22 cellular contexts compared by ENCODE assay signal in genomic region chr2:73890301-73891092, GRCh38. TPM values are rescaled to one million over a fixed set of nuclear protein-coding genes. Genes with fewer than 3 reads are reported as not detected.
DNase-seq lines count a peak whose midpoint lies in the region; ATAC-seq and TF ChIP-seq lines count a peak whose summit lies in the region.
"Had no signal": no experiment of that assay in that cellular context is flagged by ENCODE, and none has a peak within 500 bp of the region (broad histone marks: within the 10 kb centered on the region; RNA-seq: fewer than 3 reads in every experiment).

No MANE protein-coding gene starts in this region.

- in situ Hi-C loops in IMR-90 (cut with MboI; ENCODE audit: low sequenced_read_pairs), result no loop called here

- peaks cover 27% of the 10 kb centered on the region for H3K9me1 ChIP-seq in IMR-90 (ENCODE audit: insufficient read depth, low read length)

- 0 out of 3 replicates have a peak overlapping the region, but pooled peaks have one; percentile 87 for H2BK15ac ChIP-seq in IMR-90 (ENCODE audit: low read depth, low read length)

- peak overlapping the region in 1 of 2 experiments; percentile 32; a peak in 2 of 4 replicates for H4K8ac ChIP-seq in IMR-90 (ENCODE audit: low read depth in 2 of 2, low read length in 2 of 2)

- H2AK5ac ChIP-seq in IMR-90 (ENCODE audit: low read depth, low read length), result peak overlapping the region; percentile 88

- peaks cover 26% of the 10 kb centered on the region for H3K4me1 ChIP-seq in IMR-90 (ENCODE audit: control insufficient read depth, insufficient read depth, low read length)
- H3K4me1 ChIP-seq in esophagus (ENCODE audit: control insufficient read depth in 2 of 2, insufficient read depth in 2 of 2, low read length in 1 of 2), result no peaks in the 10 kb centered on the region
- peaks cover 21% of the 10 kb centered on the region for H3K4me1 ChIP-seq in rectal smooth muscle tissue (ENCODE audit: control insufficient read depth, insufficient read depth, low read length)

- H3K23ac ChIP-seq in IMR-90 (ENCODE audit: low read depth, low read length), result no peak overlapping the region

- no CpG with 5 or more reads among the region's 9 CpGs for WGBS in IMR-90 (ENCODE audit: extremely low coverage in 2 of 2, insufficient read length in 1 of 2), 2 experiments
- WGBS in esophagus, 2 donors, result 65 to 69% methylated on average over 9 of the region's 9 CpGs

- H3K9ac ChIP-seq in IMR-90 (ENCODE audit: low read depth, low read length) (no peak overlapping the region), rectal smooth muscle tissue (ENCODE audit: low read length) (no peak overlapping the region)

- peak overlapping the region; percentile 2; the same call in 1 of the 2 replicates for H3K27ac ChIP-seq in IMR-90 (ENCODE audit: insufficient read depth, low read length)
- H3K27ac ChIP-seq in esophagus (ENCODE audit: low read depth in 2 of 2, low read length in 1 of 2), result peak overlapping the region; percentile 35 to 53
- peak overlapping the region; percentile 99 for H3K27ac ChIP-seq in rectal smooth muscle tissue (ENCODE audit: low read depth, low read length)

- H3K9me3 ChIP-seq in IMR-90 (ENCODE audit: control insufficient read depth, insufficient read depth, low read length) (no peaks in the 10 kb centered on the region), esophagus (ENCODE audit: control insufficient read depth in 2 of 2, insufficient read depth in 1 of 2, low read depth in 1 of 2, low read length in 1 of 2) (no peaks in the 10 kb centered on the region)

- DNase-seq in COLO829 (ENCODE audit: low spot score) (peak; percentile 13), IMR-90 (peak; percentile 67), DMS114 treated with DMSO at 0.1 percent for 48 hours (lab: John Stamatoyannopoulos, UW; ENCODE audit: unreplicated experiment) (no peak), RPMI8226 (no peak)
- DNase-seq: activated naive CD8-positive, alpha-beta T cell treated with anti-CD3 and anti-CD28 coated beads, Interleukin-2, amount 10 ng/mL, durations not matched to agents 7 days and 5 days; CD8-positive, alpha-beta T cell; EL; H9; left cardiac atrium; NCI-H146; NCI-H82; OCI-M1; stimulated activated CD4-positive, alpha-beta T cell treated with anti-CD3 and anti-CD28 coated beads, Interleukin-12 subunit alpha, Interleukin-12 subunit beta, amount 100 ng/mL, for 4 hours; stimulated activated CD8-positive, alpha-beta memory T cell treated with anti-CD3 and anti-CD28 coated beads, Interleukin-4, amount 100 ng/mL, for 48 hours had no signal

- no peak for TF ChIP-seq POLR2A in IMR-90 (IDR thresholded peaks at IDR 0.05; ENCODE audit: low read depth, low read length)

- TF ChIP-seq RAD21 in IMR-90 (IDR thresholded peaks at IDR 0.05; ENCODE audit: low read length), result no peak

- H2BK120ac ChIP-seq in IMR-90 (ENCODE audit: low read depth, low read length), result peak overlapping the region; percentile 49; the same call in 1 of the 2 replicates

- peak overlapping the region; percentile 21 for H2BK5ac ChIP-seq in IMR-90 (ENCODE audit: low read depth, low read length, poor library complexity, severe bottlenecking)

- no peak overlapping the region for H3K56ac ChIP-seq in IMR-90 (ENCODE audit: extremely low read depth, insufficient read depth, low read length)

- CTCF ChIA-PET in IMR-90 (lab: Yijun Ruan, JAX), result interaction anchor here (1.2 kb wide), 1 partner anchor 66 kb away, joined by 3 read pairs; no protein-coding TSS in a partner anchor

- H3K27me3 ChIP-seq in IMR-90 (ENCODE audit: control insufficient read depth, insufficient read depth, low read length) (no peaks in the 10 kb centered on the region), esophagus (ENCODE audit: control insufficient read depth in 1 of 2, insufficient read depth in 2 of 2, low read length in 2 of 2) (no peaks in the 10 kb centered on the region), rectal smooth muscle tissue (ENCODE audit: control insufficient read depth, insufficient read depth, low read length) (no peaks in the 10 kb centered on the region)

- H2AK9ac ChIP-seq in IMR-90 (replicated peaks; ENCODE audit: low read depth, low read length, poor library complexity), result peak overlapping the region; percentile 87

- intact Hi-C loops in IMR-90 (cut with micrococcal nuclease), result no loop called here

- H2BK20ac ChIP-seq in IMR-90 (ENCODE audit: low read depth, low read length), result peak overlapping the region; percentile 28

- H4K91ac ChIP-seq in IMR-90 (ENCODE audit: insufficient read depth, low read depth, low read length), result peak overlapping the region; percentile 47

- peak overlapping the region; percentile 44 for H3K4ac ChIP-seq in IMR-90 (ENCODE audit: low read depth, low read length)

- no peak overlapping the region for H3K4me2 ChIP-seq in IMR-90 (ENCODE audit: low read depth, low read length)

- peak overlapping the region; percentile 48; the same call in 1 of the 2 replicates for H3K18ac ChIP-seq in IMR-90 (ENCODE audit: low read depth, low read length)

- H3K4me3 ChIP-seq in IMR-90 (ENCODE audit: insufficient read depth, low read depth, low read length) (no peak overlapping the region), esophagus (ENCODE audit: low read depth in 1 of 2, low read length in 2 of 2) (no peak overlapping the region), rectal smooth muscle tissue (ENCODE audit: low read length) (no peak overlapping the region)

- no peak overlapping the region for H4K5ac ChIP-seq in IMR-90 (ENCODE audit: low read depth, low read length)

- no peak for TF ChIP-seq CTCF in IMR-90 (conservative IDR thresholded peaks at IDR 0.05; ENCODE audit: low read depth, low read length)

- peaks cover 3% of the 10 kb centered on the region; the same call in 1 of the 2 replicates for H3K36me3 ChIP-seq in IMR-90 (ENCODE audit: control insufficient read depth, insufficient read depth, low read length)
- H3K36me3 ChIP-seq in esophagus (ENCODE audit: control insufficient read depth in 2 of 2, insufficient read depth in 2 of 2, low read length in 1 of 2), result no peaks in the 10 kb centered on the region
- H3K36me3 ChIP-seq in rectal smooth muscle tissue (ENCODE audit: control insufficient read depth, insufficient read depth, low read length), result no peaks in the 10 kb centered on the region

- H4K20me1 ChIP-seq in IMR-90 (ENCODE audit: insufficient read depth, low read length), result peaks cover 19% of the 10 kb centered on the region

- BruUV-seq in IMR-90 (replicated peaks; lab: Mats Ljungman, UMichigan), result no TSS peak

- peak overlapping the region; percentile 66 for H2AFZ ChIP-seq in IMR-90 (replicated peaks; ENCODE audit: low read length, poor library complexity)

- dilution Hi-C loops in IMR-90 (cut with HindIII; ENCODE audit: low sequenced_read_pairs, unreplicated experiment), result no loop called here

- 0 out of 2 replicates have a peak overlapping the region, but pooled peaks have one; percentile 41 for H3K14ac ChIP-seq in IMR-90 (replicated peaks; ENCODE audit: low read depth, low read length)

- POLR2A ChIA-PET in IMR-90 (lab: Charles Lee; ENCODE audit: unreplicated experiment), result no interaction called here

- peaks cover 12 to 45% of the 10 kb centered on the region in 2 experiments; a peak in 3 of 4 replicates for H3K79me1 ChIP-seq in IMR-90 (ENCODE audit: low read depth in 1 of 2, low read length in 2 of 2)

- ATAC-seq in IMR-90 (ENCODE audit: low read depth) (no peak), GM21447 (IDR thresholded peaks at IDR 0.05; ENCODE audit: unreplicated experiment) (no peak), GM21423 (IDR thresholded peaks at IDR 0.05; ENCODE audit: unreplicated experiment) (no peak)
- ATAC-seq: activated CD4-positive, CD25-positive, alpha-beta regulatory T cell treated with anti-CD3 and anti-CD28 coated beads, Interleukin-2, amount 50 U/mL, for 24 hours; CD8-positive, alpha-beta T cell; left cardiac atrium had no signal

TF ChIP-seq in IMR-90, 13 proteins besides CTCF, POLR2A, EP300 and RAD21:
- TF ChIP-seq MAZ (IDR thresholded peaks at IDR 0.05; ENCODE audit: borderline replicate concordance, low read depth, low read length) (no peak), RFX5 (IDR thresholded peaks at IDR 0.05; ENCODE audit: low read depth, low read length) (no peak), FOS (IDR thresholded peaks at IDR 0.05; ENCODE audit: low read depth, low read length) (no peak), BHLHE40 (IDR thresholded peaks at IDR 0.05; ENCODE audit: low read depth, low read length) (no peak), MAFK (IDR thresholded peaks at IDR 0.05; ENCODE audit: low read depth, low read length) (no peak), RCOR1 (IDR thresholded peaks at IDR 0.05; ENCODE audit: insufficient replicate concordance, low read length) (no peak), NFE2L2 (IDR thresholded peaks at IDR 0.05; ENCODE audit: low read depth, low read length) (no peak)

RNA-seq across cellular contexts. Expression of gene ACTG2, which starts 2.3 kb away (rescaled TPM):
- total RNA-seq in IMR-90 (2012; rRNA removed), result 349 and 523 TPM in 2 replicates
- polyA plus RNA-seq in IMR-90 (2012; rRNA removed) (887 and 899 TPM in 2 replicates), esophagus (100 to 1,000 TPM; 343 to 660 TPM)
- polyA plus RNA-seq in IMR-90 (2012; cell fraction: cytosol; rRNA removed), result 644 and 1,415 TPM in 2 replicates
- polyA plus RNA-seq in IMR-90 (2012; cell fraction: nucleus; rRNA removed; ENCODE audit: low replicate concordance), result 237 and 431 TPM in 2 replicates
- total RNA-seq: bronchial epithelial cell; CD8-positive, alpha-beta T cell; dermis microvascular lymphatic vessel endothelial cell; neural crest cell had no signal

RNA-seq across cellular contexts. Expression of gene DGUOK, which starts 36.2 kb away (rescaled TPM):
- total RNA-seq in IMR-90 (2012; rRNA removed), result 57.2 and 66.3 TPM in 2 replicates
- 111 and 116 TPM in 2 replicates for polyA plus RNA-seq in IMR-90 (2012; rRNA removed)
- 95.7 and 122 TPM in 2 replicates for polyA plus RNA-seq in IMR-90 (2012; cell fraction: cytosol; rRNA removed)
- 37.3 and 50.6 TPM in 2 replicates for polyA plus RNA-seq in IMR-90 (2012; cell fraction: nucleus; rRNA removed; ENCODE audit: low replicate concordance)
- polyA plus RNA-seq in esophagus, result 10 to 100 TPM; 42.8 to 45.6 TPM

Comparison
In these comparisons a context has a peak if more than half of its experiments do, and no peak if none do; other contexts are left out.
1. DNase-seq: peak in COLO829 (single experiment) and IMR-90 (single experiment); none in DMS114 treated with DMSO at 0.1 percent for 48 hours (single experiment) and RPMI8226 (single experiment).
2. H3K27ac ChIP-seq: peak in every context shown above with its lines; median percentile 99 in rectal smooth muscle tissue; 44 in esophagus; 2 in IMR-90.